In the genomic region with DNA sequence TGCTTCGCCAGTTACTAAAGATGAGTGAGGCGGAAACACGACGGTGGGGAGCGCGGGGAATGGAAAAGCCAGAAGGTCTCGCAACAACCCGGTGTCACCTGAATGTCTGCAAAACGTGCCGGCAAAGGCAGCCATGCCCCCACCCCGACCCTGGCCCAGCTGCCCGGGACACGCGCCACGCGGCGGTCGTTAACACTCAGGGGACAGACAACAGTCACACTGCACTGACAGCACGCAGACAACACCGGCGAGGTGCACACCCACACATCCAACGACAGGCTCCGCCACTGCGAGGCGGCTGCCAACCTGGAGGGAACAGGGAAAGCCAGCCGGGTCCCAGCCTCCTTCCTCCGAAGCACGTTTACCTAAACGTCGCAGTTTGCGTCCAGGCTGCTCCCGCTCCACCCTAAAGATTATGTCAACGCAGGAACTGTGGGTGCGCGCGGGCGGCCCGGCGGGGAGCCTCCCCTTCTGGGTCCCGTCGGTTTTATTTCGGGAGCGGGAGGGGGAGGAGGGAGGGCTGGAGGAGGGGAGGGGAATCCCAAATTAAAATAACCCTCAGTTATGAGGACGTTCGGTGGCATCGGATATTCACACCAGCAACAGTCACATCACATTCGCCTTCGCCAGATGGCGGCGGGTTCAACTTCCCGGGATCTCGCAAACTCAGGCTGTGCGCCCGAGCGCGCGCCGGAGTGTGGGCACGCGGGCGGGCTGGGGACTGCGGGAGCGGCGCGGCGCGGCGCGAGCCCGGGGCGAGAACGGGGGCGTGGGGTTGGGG, we compare ENCODE assay signal across 1 cellular context.
TF ChIP-seq lines count a peak whose summit lies in the region.

No MANE protein-coding gene starts in this region.

TF ChIP-seq in neural cell, 6 proteins besides CTCF, POLR2A, EP300 and RAD21 (continued from another document):
- no peak for TF ChIP-seq REST (IDR thresholded peaks at IDR 0.05; ENCODE audit: borderline replicate concordance)
- peak; percentile 43 for TF ChIP-seq MXI1 (conservative IDR thresholded peaks at IDR 0.05; ENCODE audit: poor library complexity, severe bottlenecking)
- peak; percentile 42 for TF ChIP-seq EZH2 (IDR thresholded peaks at IDR 0.05; ENCODE audit: borderline replicate concordance, insufficient read depth, low read length, poor library complexity, severe bottlenecking)
TF ChIP-seq in neural cell: peak in this region for 4.
